In genomic region chr4:123546123-123546654, GRCh38 we compare ENCODE assay signal across 14 cellular contexts.
DNase-seq lines count a peak whose midpoint lies in the region; ATAC-seq and TF ChIP-seq lines count a peak whose summit lies in the region.
"Had no signal": no experiment of that assay in that cellular context is flagged by ENCODE, and none has a peak within 500 bp of the region (broad histone marks: within the 10 kb centered on the region; RNA-seq: fewer than 3 reads in every experiment).

No MANE protein-coding gene starts in this region.

- WGBS in trophoblast cell (ENCODE audit: extremely low coverage, insufficient coverage, insufficient read length) = no CpG with 5 or more reads among the region's 7 CpGs
- 67 to 69% (median 67%) methylated on average over 7 of the region's 7 CpGs for WGBS in psoas muscle, 3 donors

- H3K4me1 Mint-ChIP-seq in T-helper 17 cell = peaks cover 3% of the 10 kb centered on the region

- intact Hi-C loops in psoas muscle (cut with DNase I) = no loop called here

- no peak for TF ChIP-seq CTCF in psoas muscle (IDR thresholded peaks at IDR 0.05)

- H3K36me3 ChIP-seq in ES-I3 (ENCODE audit: insufficient read depth, low read length) (no peaks in the 10 kb centered on the region), trophoblast cell (ENCODE audit: control insufficient read depth in 1 of 2, insufficient read depth in 2 of 2, low read length in 2 of 2) (no peaks in the 10 kb centered on the region), psoas muscle (ENCODE audit: insufficient read depth in 1 of 2, low read depth in 1 of 2) (no peaks in the 10 kb centered on the region)
- H3K36me3 ChIP-seq: BE2C had no signal

- peaks cover 11% of the 10 kb centered on the region for H3K79me1 ChIP-seq in trophoblast cell (ENCODE audit: low read length)

- H2BK12ac ChIP-seq in trophoblast cell (ENCODE audit: low read length) = peak overlapping the region; percentile 86

- peak overlapping the region; percentile 48 for H4K8ac ChIP-seq in trophoblast cell (ENCODE audit: low read depth, low read length)

- peaks cover 4% of the 10 kb centered on the region for H3K27me3 Mint-ChIP-seq in T-helper 17 cell
- H3K27me3 Mint-ChIP-seq: stimulated activated naive CD8-positive, alpha-beta T cell treated with anti-CD3 and anti-CD28 coated beads, Interleukin-15, Interleukin-2, amounts not matched to agents 100 ng/mL and 50 ng/mL, for 24 hours had no signal

- no peak overlapping the region for H2AK5ac ChIP-seq in trophoblast cell (ENCODE audit: low read length)

- H3K4me2 ChIP-seq in trophoblast cell (ENCODE audit: low read length) = peak overlapping the region; percentile 66

- H2BK5ac ChIP-seq in trophoblast cell (ENCODE audit: low read depth, low read length, poor library complexity) = peak overlapping the region; percentile 61

- peak overlapping the region; percentile 63 for H3K18ac ChIP-seq in trophoblast cell (ENCODE audit: low read length)

- H3K27ac ChIP-seq in trophoblast cell (ENCODE audit: low read depth, low read length) (peak overlapping the region; percentile 64), psoas muscle (no peak overlapping the region)
- H3K27ac ChIP-seq: GM23248 had no signal

- peak overlapping the region; percentile 45 for H2AFZ ChIP-seq in trophoblast cell (ENCODE audit: insufficient read depth, low read length, poor library complexity)
- H2AFZ ChIP-seq: GM23248 had no signal

- peak overlapping the region; percentile 88 for H2BK120ac ChIP-seq in trophoblast cell (ENCODE audit: insufficient read depth, low read length, poor library complexity)

- H3K4ac ChIP-seq in trophoblast cell (ENCODE audit: low read depth, low read length) = no peak overlapping the region

- H4K91ac ChIP-seq in trophoblast cell (ENCODE audit: low read depth, low read length) = peak overlapping the region; percentile 38

- no peaks in the 10 kb centered on the region for H3K36me3 Mint-ChIP-seq in T-helper 17 cell (ENCODE audit: low read depth)

- no peak for DNase-seq in T-helper 17 cell
- peak; percentile 49 for DNase-seq in kidney glomerular epithelial cell (lab: John Stamatoyannopoulos, UW)
- peak in 1 of 2 donors; percentile 47 for DNase-seq in trophoblast cell
- no peak for DNase-seq in psoas muscle
- DNase-seq: activated naive CD4-positive, alpha-beta T cell treated with Interleukin-2 at 50 U/mL for 16 hours; BE2C; GM23248; NCI-H510A; T-helper 9 cell had no signal

- peak overlapping the region; percentile 60 for H3K14ac ChIP-seq in trophoblast cell (ENCODE audit: low read length)

- H3K27me3 ChIP-seq in trophoblast cell (ENCODE audit: insufficient read depth, low read length) (no peaks in the 10 kb centered on the region), psoas muscle (ENCODE audit: insufficient read depth in 3 of 3, low read length in 2 of 3) (no peaks in the 10 kb centered on the region)
- H3K27me3 ChIP-seq: BE2C had no signal

- no peaks in the 10 kb centered on the region for H3K9me3 ChIP-seq in ES-I3 (ENCODE audit: control insufficient read depth, insufficient read depth, low read length)
- H3K9me3 ChIP-seq in T-helper 17 cell (ENCODE audit: control insufficient read depth, low read length, poor library complexity, severe bottlenecking) = no peaks in the 10 kb centered on the region
- H3K9me3 ChIP-seq in trophoblast cell (ENCODE audit: insufficient read depth, low read depth, low read length) = no peaks in the 10 kb centered on the region
- no peaks in the 10 kb centered on the region for H3K9me3 ChIP-seq in psoas muscle
- H3K9me3 ChIP-seq: BE2C had no signal

- H3K9ac ChIP-seq in ES-I3 (ENCODE audit: low read depth, low read length) (peak overlapping the region; percentile 12; the same call in 1 of the 2 replicates), trophoblast cell (ENCODE audit: low read length) (no peak overlapping the region)
- H3K9ac ChIP-seq: GM23248 had no signal

- peak overlapping the region; percentile 11 for H3K27ac Mint-ChIP-seq in T-helper 17 cell
- H3K27ac Mint-ChIP-seq: stimulated activated naive CD8-positive, alpha-beta T cell treated with anti-CD3 and anti-CD28 coated beads, Interleukin-15, Interleukin-2, amounts not matched to agents 100 ng/mL and 50 ng/mL, for 24 hours had no signal

- H3K23ac ChIP-seq in trophoblast cell (ENCODE audit: low read length) = no peak overlapping the region

- ATAC-seq in T-helper 17 cell (no peak), HG03565 (IDR thresholded peaks at IDR 0.05; ENCODE audit: unreplicated experiment) (no peak), psoas muscle (no peak), HG03469 (IDR thresholded peaks at IDR 0.05; ENCODE audit: unreplicated experiment) (no peak), HG03460 (IDR thresholded peaks at IDR 0.05; ENCODE audit: unreplicated experiment) (no peak)

- H3K4me1 ChIP-seq in ES-I3 (ENCODE audit: insufficient read depth, low read length) (peaks cover 22% of the 10 kb centered on the region), trophoblast cell (ENCODE audit: control insufficient read depth in 1 of 2, insufficient read depth in 2 of 2, low read length in 2 of 2) (peaks cover 7 to 22% of the 10 kb centered on the region in 2 experiments), psoas muscle (no peaks in the 10 kb centered on the region)
- H3K4me1 ChIP-seq: BE2C had no signal

- H3K4me3 ChIP-seq in trophoblast cell (ENCODE audit: low read depth, low read length) (no peak overlapping the region), psoas muscle (no peak overlapping the region)
- H3K4me3 ChIP-seq: GM23248 had no signal

- no peak overlapping the region for H3K4me3 Mint-ChIP-seq in T-helper 17 cell
- H3K4me3 Mint-ChIP-seq: stimulated activated naive CD8-positive, alpha-beta T cell treated with anti-CD3 and anti-CD28 coated beads, Interleukin-15, Interleukin-2, amounts not matched to agents 100 ng/mL and 50 ng/mL, for 24 hours had no signal

- H4K12ac ChIP-seq in trophoblast cell (ENCODE audit: low read depth, low read length) = no peak overlapping the region

- H3K79me2 ChIP-seq in trophoblast cell (ENCODE audit: control insufficient read depth, insufficient read depth, low read length, poor library complexity) = peaks cover 2% of the 10 kb centered on the region
